2 cellular contexts compared by ENCODE assay signal in genomic region chr12:8970432-8970831, GRCh38.
TF ChIP-seq lines count a peak whose summit lies in the region.

No MANE protein-coding gene starts in this region.

TF ChIP-seq in HepG2, 621 proteins besides CTCF, POLR2A, EP300 and RAD21 (continues in another document):
- TF ChIP-seq DR1 (CRISPR knock-in tag; IDR thresholded peaks at IDR 0.05) (no peak), ZFP1 (CRISPR knock-in tag; IDR thresholded peaks at IDR 0.05) (no peak), ARID4A (CRISPR knock-in tag; IDR thresholded peaks at IDR 0.05; ENCODE audit: borderline replicate concordance) (no peak), PRMT3 (CRISPR knock-in tag; IDR thresholded peaks at IDR 0.05; ENCODE audit: borderline replicate concordance, low read depth) (no peak), GATAD2A (CRISPR knock-in tag; IDR thresholded peaks at IDR 0.05) (peak; percentile 7; the same call in 1 of the 2 replicates), ZBTB40 (IDR thresholded peaks at IDR 0.05) (no peak), ZBTB40 (CRISPR knock-in tag; IDR thresholded peaks at IDR 0.05) (no peak), E2F1 (CRISPR knock-in tag; IDR thresholded peaks at IDR 0.05) (no peak)

TF ChIP-seq in endothelial cell of umbilical vein, 7 proteins besides CTCF, POLR2A, EP300 and RAD21:
- TF ChIP-seq JUN (IDR thresholded peaks at IDR 0.05; ENCODE audit: borderline replicate concordance, insufficient read depth, insufficient read length, low read depth) (no peak), MYC (IDR thresholded peaks at IDR 0.05; ENCODE audit: low read depth, low read length) (no peak), EZH2 (IDR thresholded peaks at IDR 0.05; ENCODE audit: borderline replicate concordance, low read depth, low read length, severe bottlenecking) (no peak), FOS (IDR thresholded peaks at IDR 0.05; ENCODE audit: borderline replicate concordance, insufficient read depth, low read length) (no peak), MAX (IDR thresholded peaks at IDR 0.05; ENCODE audit: insufficient read depth, insufficient read length) (no peak), GATA2 (IDR thresholded peaks at IDR 0.05; ENCODE audit: insufficient read depth, insufficient read length, low read depth, low read length) (no peak), POLR2AphosphoS5 (IDR thresholded peaks at IDR 0.05; ENCODE audit: insufficient read depth, low read depth, low read length) (no peak)
